8 cellular contexts compared by ENCODE assay signal in the genomic region with DNA sequence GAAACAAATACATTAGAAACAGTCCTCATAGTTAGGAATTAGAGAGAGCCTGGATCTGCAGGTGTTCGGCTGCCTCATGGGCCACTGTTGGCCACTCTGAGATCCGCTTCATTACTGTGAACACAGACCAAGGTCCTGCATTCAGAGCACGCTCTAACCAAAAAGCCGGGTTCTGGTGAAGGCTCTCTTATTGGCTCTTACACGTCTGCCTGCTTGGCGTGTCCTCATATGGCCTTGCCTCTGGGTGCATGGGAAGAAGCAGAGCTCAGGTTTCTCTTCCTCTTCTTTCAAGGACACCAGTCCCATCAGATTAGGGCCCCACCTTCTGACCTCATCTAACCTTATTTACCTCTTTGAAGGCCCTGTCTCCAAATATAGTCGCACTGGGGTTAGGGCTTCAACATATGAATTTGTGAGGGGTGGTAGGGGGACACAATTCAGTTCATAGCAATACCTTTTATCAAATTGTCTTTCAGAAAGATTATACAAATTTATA. TPM values are rescaled to one million over a fixed set of nuclear protein-coding genes. Genes with fewer than 3 reads are reported as not detected.
DNase-seq lines count a peak whose midpoint lies in the region; ATAC-seq and TF ChIP-seq lines count a peak whose summit lies in the region.

No MANE protein-coding gene starts in this region.

- H2BK12ac ChIP-seq in H9 (ENCODE audit: insufficient read length, low read depth, low read length), result no peak overlapping the region

- H4K91ac ChIP-seq in H9 (ENCODE audit: insufficient read length, low read depth, low read length), result no peak overlapping the region

- H3K79me1 ChIP-seq in H9 (ENCODE audit: insufficient read depth, low read depth, low read length, poor library complexity, severe bottlenecking), result no peaks in the 10 kb centered on the region

- no peaks in the 10 kb centered on the region for H3K36me3 Mint-ChIP-seq in H9 (ENCODE audit: insufficient read depth in 1 of 3, low read depth in 3 of 3)
- H3K36me3 Mint-ChIP-seq in stimulated activated memory B cell treated with anti-CD40 and anti-IgM and Interleukin-4, amounts not matched to agents 10 μg/mL and 1 μg/mL and 100 μg/mL, for 72 hours, result no peaks in the 10 kb centered on the region
- no peaks in the 10 kb centered on the region for H3K36me3 Mint-ChIP-seq in stimulated activated effector memory CD8-positive, alpha-beta T cell treated with anti-CD3 and anti-CD28 coated beads, Interleukin-12 subunit alpha, Interleukin-12 subunit beta, amount 100 ng/mL, for 72 hours

- no peak overlapping the region for H3K4me3 Mint-ChIP-seq in H9
- H3K4me3 Mint-ChIP-seq in stimulated activated memory B cell treated with anti-CD40 and anti-IgM and Interleukin-4, amounts not matched to agents 10 μg/mL and 1 μg/mL and 100 μg/mL, for 72 hours, result no peak overlapping the region
- no peak overlapping the region for H3K4me3 Mint-ChIP-seq in stimulated activated effector memory CD8-positive, alpha-beta T cell treated with anti-CD3 and anti-CD28 coated beads, Interleukin-12 subunit alpha, Interleukin-12 subunit beta, amount 100 ng/mL, for 72 hours

- TF ChIP-seq CTCF in H9 (conservative IDR thresholded peaks at IDR 0.05) (no peak), adrenal gland (IDR thresholded peaks at IDR 0.05) (no peak)

- no peak overlapping the region for H3T11ph ChIP-seq in H9 (ENCODE audit: low read length)

- H3K9me3 ChIP-seq in H9 (ENCODE audit: control insufficient read depth, low read depth, low read length) (no peaks in the 10 kb centered on the region), adrenal gland (replicated peaks in 1 of 3) (no peaks in the 10 kb centered on the region)

- no peak overlapping the region for H2BK20ac ChIP-seq in H9 (ENCODE audit: low read depth, low read length, poor library complexity, severe bottlenecking)

- no peak overlapping the region for H4K5ac ChIP-seq in H9 (ENCODE audit: insufficient read length, low read depth, low read length)

- peak; percentile 99 for ATAC-seq in GM18511 (IDR thresholded peaks at IDR 0.05; ENCODE audit: unreplicated experiment)
- ATAC-seq in stimulated activated memory B cell treated with anti-CD40 and anti-IgM and Interleukin-4, amounts not matched to agents 10 μg/mL and 1 μg/mL and 100 μg/mL, for 72 hours, result peak; percentile 100
- no peak for ATAC-seq in stimulated activated effector memory CD8-positive, alpha-beta T cell treated with anti-CD3 and anti-CD28 coated beads, Interleukin-12 subunit alpha, Interleukin-12 subunit beta, amount 100 ng/mL, for 72 hours

- intact Hi-C loops in adrenal gland (cut with DNase I), result no loop called here

- no peak overlapping the region for H3K23ac ChIP-seq in H9 (ENCODE audit: insufficient read length, low read depth, low read length)

- H2AFZ ChIP-seq in H9 (ENCODE audit: low read length), result no peak overlapping the region

- H3K4me3 ChIP-seq in adrenal gland, result no peak overlapping the region

- H3K27ac Mint-ChIP-seq in H9, result no peak overlapping the region
- peak overlapping the region; percentile 79 for H3K27ac Mint-ChIP-seq in stimulated activated memory B cell treated with anti-CD40 and anti-IgM and Interleukin-4, amounts not matched to agents 10 μg/mL and 1 μg/mL and 100 μg/mL, for 72 hours
- H3K27ac Mint-ChIP-seq in stimulated activated effector memory CD8-positive, alpha-beta T cell treated with anti-CD3 and anti-CD28 coated beads, Interleukin-12 subunit alpha, Interleukin-12 subunit beta, amount 100 ng/mL, for 72 hours, result no peak overlapping the region

- H2AK5ac ChIP-seq in H9 (ENCODE audit: insufficient read length, low read length), result no peak overlapping the region

- peaks cover 5% of the 10 kb centered on the region; the same call in 1 of the 2 replicates for H3K27me3 Mint-ChIP-seq in H9 (ENCODE audit: low read depth)
- no peaks in the 10 kb centered on the region for H3K27me3 Mint-ChIP-seq in stimulated activated memory B cell treated with anti-CD40 and anti-IgM and Interleukin-4, amounts not matched to agents 10 μg/mL and 1 μg/mL and 100 μg/mL, for 72 hours

- H2BK5ac ChIP-seq in H9 (ENCODE audit: insufficient read length, low read length), result no peak overlapping the region

- no peak overlapping the region for H2BK15ac ChIP-seq in H9 (ENCODE audit: low read depth, low read length)

- H3K36me3 ChIP-seq in adrenal gland (replicated peaks in 1 of 2), result no peaks in the 10 kb centered on the region

- no peak overlapping the region for H2BK120ac ChIP-seq in H9 (ENCODE audit: low read depth, low read length, poor library complexity, severe bottlenecking)

- H3K4me2 ChIP-seq in H9 (ENCODE audit: insufficient read depth, insufficient read length, low read length), result no peak overlapping the region

- no peak overlapping the region for H3K14ac ChIP-seq in H9 (ENCODE audit: insufficient read depth, low read length)

- H3K27me3 ChIP-seq in H9 (ENCODE audit: insufficient read depth, low read length), result no peaks in the 10 kb centered on the region
- H3K27me3 ChIP-seq in adrenal gland, result no peaks in the 10 kb centered on the region

- no peak overlapping the region for H3K27ac ChIP-seq in H9 (ENCODE audit: insufficient read length, low read depth, low read length)
- peak overlapping the region in 4 of 5 donors; percentile 20 to 44 (median 30) for H3K27ac ChIP-seq in adrenal gland

- no peak overlapping the region for H4K8ac ChIP-seq in H9 (replicated peaks; ENCODE audit: insufficient read length, low read depth, low read length)

- TF ChIP-seq POLR2A in adrenal gland (IDR thresholded peaks at IDR 0.05), result peak in 1 of 2 donors; percentile 37

- no peaks in the 10 kb centered on the region for H3K9me3 Mint-ChIP-seq in H9
- H3K9me3 Mint-ChIP-seq in stimulated activated memory B cell treated with anti-CD40 and anti-IgM and Interleukin-4, amounts not matched to agents 10 μg/mL and 1 μg/mL and 100 μg/mL, for 72 hours, result no peaks in the 10 kb centered on the region
- H3K9me3 Mint-ChIP-seq in stimulated activated effector memory CD8-positive, alpha-beta T cell treated with anti-CD3 and anti-CD28 coated beads, Interleukin-12 subunit alpha, Interleukin-12 subunit beta, amount 100 ng/mL, for 72 hours, result no peaks in the 10 kb centered on the region

- H3K4me1 ChIP-seq in H9 (ENCODE audit: insufficient read depth, low read length), result no peaks in the 10 kb centered on the region
- H3K4me1 ChIP-seq in adrenal gland (replicated peaks in 1 of 2), result peaks cover 0 to 9% of the 10 kb centered on the region in 2 donors

- no peaks in the 10 kb centered on the region for H3K79me2 ChIP-seq in H9 (ENCODE audit: insufficient read depth, low read length)

- DNase-seq in H9, result peak; percentile 81
- DNase-seq in Kasumi-1 (lab: John Stamatoyannopoulos, UW), result peak; percentile 88 to 90
- DNase-seq in adrenal gland, result peak; percentile 49 to 94 (median 87)
- no peak for DNase-seq in 8988T
- no peak for DNase-seq in stimulated activated effector memory CD8-positive, alpha-beta T cell treated with anti-CD3 and anti-CD28 coated beads, Interleukin-12 subunit alpha, Interleukin-12 subunit beta, amount 100 ng/mL, for 72 hours (ENCODE audit: low spot score in 2 of 2)
- no peak for DNase-seq in stimulated activated naive CD4-positive, alpha-beta T cell treated with Interleukin-2 at 50 U/mL for 16 hours (lab: John Stamatoyannopoulos, UW)

- no peaks in the 10 kb centered on the region for H4K20me1 ChIP-seq in H9 (ENCODE audit: control insufficient read depth, insufficient read depth, insufficient read length)

- no peak overlapping the region for H3K4ac ChIP-seq in H9 (ENCODE audit: low read depth, low read length)

- no CpG with 5 or more reads among the region's 7 CpGs for WGBS in H9 (ENCODE audit: extremely low coverage, insufficient read length, low lambda C conversion rate)
- WGBS in adrenal gland, 4 donors, result 26 to 30% (median 29%) methylated on average over 7 of the region's 7 CpGs

- H3K18ac ChIP-seq in H9 (ENCODE audit: insufficient read length, low read depth, low read length), result no peak overlapping the region

- peaks cover 7 to 8% of the 10 kb centered on the region in 2 experiments; a peak in 3 of 4 replicates for H3K4me1 Mint-ChIP-seq in H9
- peaks cover 16% of the 10 kb centered on the region for H3K4me1 Mint-ChIP-seq in stimulated activated memory B cell treated with anti-CD40 and anti-IgM and Interleukin-4, amounts not matched to agents 10 μg/mL and 1 μg/mL and 100 μg/mL, for 72 hours
- H3K4me1 Mint-ChIP-seq in stimulated activated effector memory CD8-positive, alpha-beta T cell treated with anti-CD3 and anti-CD28 coated beads, Interleukin-12 subunit alpha, Interleukin-12 subunit beta, amount 100 ng/mL, for 72 hours, result no peaks in the 10 kb centered on the region

- no peak overlapping the region for H3K56ac ChIP-seq in H9 (ENCODE audit: insufficient read length, low read depth, low read length)

- H3K9ac ChIP-seq in H9 (ENCODE audit: extremely low read depth, insufficient read length, low read length), result no peak overlapping the region

- no peaks in the 10 kb centered on the region for H3K23me2 ChIP-seq in H9 (ENCODE audit: insufficient read length, low read depth, low read length, poor library complexity, severe bottlenecking)

RNA-seq across cellular contexts. Expression of gene ELF2, which starts 37.1 kb away (rescaled TPM):
- total RNA-seq in H9 (2021) (47.0 and 49.6 TPM in 2 replicates), adrenal gland (10 to 100 TPM; 14.0 to 46.9 (median 33.8) TPM)
- polyA plus RNA-seq in adrenal gland, result 10 to 100 TPM; 14.8 to 20.7 (median 15.9) TPM

Comparison
In these comparisons a context has a peak if more than half of its experiments do, and no peak if none do; other contexts are left out.
1. DNase-seq: peak in H9 (single experiment), Kasumi-1 (2 of 2) and adrenal gland (7 of 7); none in 8988T (single experiment), stimulated activated effector memory CD8-positive, alpha-beta T cell treated with anti-CD3 and anti-CD28 coated beads, Interleukin-12 subunit alpha, Interleukin-12 subunit beta, amount 100 ng/mL, for 72 hours (0 of 2) and stimulated activated naive CD4-positive, alpha-beta T cell treated with Interleukin-2 at 50 U/mL for 16 hours (single experiment).